Comparison of ENCODE assay signal across 30 cellular contexts in the genomic region with DNA sequence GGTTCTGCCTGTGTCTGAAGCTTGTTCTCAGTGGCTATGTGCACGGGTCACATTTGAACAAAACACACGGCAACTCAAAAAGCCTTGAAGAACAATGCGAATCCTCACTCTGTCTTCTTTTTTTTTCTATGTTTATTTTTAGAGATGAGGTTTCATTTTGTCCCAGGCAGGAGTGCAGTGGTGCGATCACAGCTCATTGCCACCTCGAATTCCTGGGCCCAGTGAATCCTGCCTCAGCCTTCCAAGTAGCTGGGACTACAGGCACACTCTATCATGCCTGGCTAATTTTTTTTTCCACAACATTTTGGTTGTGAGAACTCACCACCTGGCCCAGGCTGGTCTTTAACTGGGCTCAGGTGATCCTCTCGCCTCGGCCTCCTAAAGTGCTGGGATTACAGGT. TPM values are rescaled to one million over a fixed set of nuclear protein-coding genes. Genes with fewer than 3 reads are reported as not detected.
DNase-seq lines count a peak whose midpoint lies in the region; ATAC-seq, FAIRE-seq and TF ChIP-seq lines count a peak whose summit lies in the region.
"Had no signal": no experiment of that assay in that cellular context is flagged by ENCODE, and none has a peak within 500 bp of the region (broad histone marks: within the 10 kb centered on the region; RNA-seq: fewer than 3 reads in every experiment).

No MANE protein-coding gene starts in this region.

- H3K27ac Mint-ChIP-seq in endodermal cell: no peak overlapping the region
- H3K27ac Mint-ChIP-seq: CD14-positive monocyte; CD4-positive, alpha-beta memory T cell; CD4-positive, CD25-positive, alpha-beta regulatory T cell; CD8-positive, alpha-beta memory T cell had no signal

- peaks cover 7% of the 10 kb centered on the region for H3K27me3 Mint-ChIP-seq in endodermal cell (ENCODE audit: insufficient read depth)

- TF ChIP-seq CTCF in body of pancreas (IDR thresholded peaks at IDR 0.05) (no peak), endodermal cell (conservative IDR thresholded peaks at IDR 0.05) (no peak), pancreas (IDR thresholded peaks at IDR 0.05) (no peak)

- no peak overlapping the region for H3K9ac ChIP-seq in endodermal cell (ENCODE audit: extremely low read depth, low read length, poor library complexity, severe bottlenecking)
- H3K9ac ChIP-seq: BLaER1 had no signal

- H3K4me3 ChIP-seq in body of pancreas (no peak overlapping the region), endodermal cell (ENCODE audit: low read length) (no peak overlapping the region), pancreas (no peak overlapping the region)
- H3K4me3 ChIP-seq: BLaER1, GM12878 had no signal

- TF ChIP-seq POLR2A in body of pancreas (IDR thresholded peaks at IDR 0.05): no peak

- H3K36me3 ChIP-seq in body of pancreas (replicated peaks in 1 of 2; ENCODE audit: insufficient read depth in 1 of 2, low read depth in 2 of 2): no peaks in the 10 kb centered on the region
- H3K36me3 ChIP-seq in endodermal cell (ENCODE audit: control insufficient read depth, insufficient read depth, low read length): no peaks in the 10 kb centered on the region
- H3K36me3 ChIP-seq in pancreas: no peaks in the 10 kb centered on the region
- H3K36me3 ChIP-seq: BE2C, BLaER1 had no signal

- WGBS in body of pancreas, 2 donors: 47 to 48% methylated on average over 7 of the region's 7 CpGs
- WGBS in endodermal cell (ENCODE audit: insufficient coverage in 1 of 2, insufficient read length in 1 of 2), 2 experiments: 80 to 84% methylated on average over 6 to 7 of the region's 7 CpGs
- 44 to 45% methylated on average over 7 of the region's 7 CpGs for WGBS in pancreas, 2 donors

- intact Hi-C loops in body of pancreas (cut with DNase I): no loop called here
- intact Hi-C loops in pancreas (cut with DNase I): no loop called here

- H3K27ac ChIP-seq in body of pancreas (peak overlapping the region in 1 of 4 donors; percentile 38), endodermal cell (ENCODE audit: low read depth, low read length) (no peak overlapping the region), pancreas (no peak overlapping the region)
- H3K27ac ChIP-seq: BLaER1 had no signal

- ATAC-seq in body of pancreas (peak; percentile 26), pancreas (peak in 3 of 4 donors; percentile 22 to 31 (median 29))
- ATAC-seq: GM12878 had no signal

- H3K9me3 Mint-ChIP-seq in endodermal cell: no peaks in the 10 kb centered on the region
- H3K9me3 Mint-ChIP-seq: CD4-positive, alpha-beta memory T cell had no signal

- H3K9me3 ChIP-seq in body of pancreas (no peaks in the 10 kb centered on the region), endodermal cell (ENCODE audit: control insufficient read depth, low read length) (no peaks in the 10 kb centered on the region), pancreas (no peaks in the 10 kb centered on the region)
- H3K9me3 ChIP-seq: BE2C had no signal

- H3K27me3 ChIP-seq in body of pancreas (no peaks in the 10 kb centered on the region), endodermal cell (ENCODE audit: control insufficient read depth, insufficient read depth, low read length, poor library complexity, severe bottlenecking) (peaks cover 28% of the 10 kb centered on the region), pancreas (no peaks in the 10 kb centered on the region)

- H3K4me1 Mint-ChIP-seq in endodermal cell: peaks cover 25% of the 10 kb centered on the region
- H3K4me1 Mint-ChIP-seq: CD14-positive monocyte had no signal

- H3K4me1 ChIP-seq in body of pancreas (peaks cover 47% of the 10 kb centered on the region), endodermal cell (ENCODE audit: control insufficient read depth, insufficient read depth, low read length) (no peaks in the 10 kb centered on the region), pancreas (peaks cover 14 to 35% (median 23%) of the 10 kb centered on the region in 3 donors)
- H3K4me1 ChIP-seq: BE2C, BLaER1 had no signal

- FAIRE-seq in pancreas (lab: Jason Lieb, UNC): no peak
- FAIRE-seq: A204.1, GM12878, GM12892, GM18507 had no signal

- no peaks in the 10 kb centered on the region for H3K36me3 Mint-ChIP-seq in endodermal cell (ENCODE audit: low read depth)
- H3K36me3 Mint-ChIP-seq: CD14-positive monocyte; CD4-positive, alpha-beta memory T cell; CD4-positive, CD25-positive, alpha-beta regulatory T cell; CD8-positive, alpha-beta memory T cell had no signal

- DNase-seq in body of pancreas (peak in 2 of 4 donors; percentile 26 to 56), endodermal cell (peak; percentile 76), pancreas (peak in 2 of 6 donors; percentile 11 to 16), HuH-7 (ENCODE audit: low spot score) (no peak), NCI-H1436 (lab: John Stamatoyannopoulos, UW) (no peak)
- DNase-seq: 8988T; ACHN; BE2C; C1 segment of cervical spinal cord; CD4-positive, alpha-beta memory T cell; CD4-positive, CD25-positive, alpha-beta regulatory T cell; CD8-positive, alpha-beta memory T cell; COR-L47; DMS 273 treated with DMSO at 0.1 percent for 48 hours; DMS153; DMS53; DMS79; DND-41; EL; GDM1 had no signal

- no peak overlapping the region for H3K4me3 Mint-ChIP-seq in endodermal cell
- H3K4me3 Mint-ChIP-seq: CD4-positive, alpha-beta memory T cell; CD4-positive, CD25-positive, alpha-beta regulatory T cell; CD8-positive, alpha-beta memory T cell had no signal

RNA-seq across cellular contexts. Expression of a gene that starts 20.2 kb away (rescaled TPM):
- total RNA-seq in body of pancreas (100 to 1,000 TPM in 1 of 2 donors, 10 to 100 TPM in 1; 68.0 to 126 TPM), endodermal cell (1 to 10 TPM; 1.8 to 5.3 TPM), pancreas (10 to 100 TPM; 30.4 to 56.2 (median 37.7) TPM)
- polyA plus RNA-seq in endodermal cell (2013, experiment 1 of 2): 5.6 TPM
- 4.6 TPM for polyA plus RNA-seq in endodermal cell (2013, experiment 2 of 2)
- polyA plus RNA-seq in pancreas: 10 to 100 TPM in 1 of 2 donors, 1 to 10 TPM in 1; 8.0 to 36.2 TPM
- total RNA-seq: A673; CD4-positive, alpha-beta memory T cell; CD4-positive, CD25-positive, alpha-beta regulatory T cell; CD8-positive, alpha-beta memory T cell; Daoy; G401 had no signal
- polyA plus RNA-seq: AG04450; CD14-positive monocyte; CD4-positive, alpha-beta memory T cell; CD4-positive, CD25-positive, alpha-beta regulatory T cell; CD8-positive, alpha-beta memory T cell; GM12878 had no signal

Comparison
In these comparisons a context has a peak if more than half of its experiments do, and no peak if none do; other contexts are left out.
1. RNA of a gene that starts 20.2 kb away (total RNA-seq): 68.0 to 126 TPM in body of pancreas and 30.4 to 56.2 TPM in pancreas; 1.8 to 5.3 TPM in endodermal cell; every median in the first group is over 4 times any median in the second.